8 cellular contexts compared by ENCODE assay signal in the genomic region with DNA sequence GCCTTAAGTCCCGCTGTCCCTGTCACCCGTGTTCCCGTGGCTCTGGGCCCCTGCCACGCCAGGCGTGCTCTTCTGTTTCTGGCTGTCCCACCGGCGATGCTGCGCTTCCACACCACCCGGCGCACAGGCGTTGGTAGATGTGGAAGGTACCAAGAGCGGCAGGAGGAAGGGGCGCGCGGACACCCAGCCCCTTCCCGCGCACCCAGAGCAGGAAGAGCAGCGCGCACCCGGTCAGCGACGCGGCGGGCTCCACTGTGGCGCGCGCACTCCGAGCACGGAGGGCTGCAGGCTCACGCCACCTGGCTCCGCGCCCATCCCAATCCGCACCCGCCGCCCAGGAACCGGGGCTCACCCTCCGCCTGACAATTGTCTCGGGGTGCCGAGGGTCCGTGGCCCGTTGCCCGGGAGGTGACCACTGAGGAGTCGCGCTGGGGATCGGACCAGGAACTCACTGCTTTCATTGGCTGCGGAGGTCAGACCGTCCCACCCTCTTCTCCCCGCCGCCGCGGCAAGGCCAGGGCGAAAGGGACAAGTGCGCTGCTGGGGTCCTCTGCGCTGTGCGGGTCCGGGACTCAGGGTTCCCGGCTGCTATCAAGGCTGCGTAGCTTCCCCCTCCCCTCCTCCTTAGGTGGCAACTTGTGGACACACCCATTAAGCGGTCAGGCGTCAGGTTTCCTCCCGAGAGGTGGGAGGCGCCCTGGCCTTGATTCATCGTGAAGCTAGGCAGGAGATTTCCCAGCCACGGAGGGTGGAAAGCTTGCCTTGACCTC.
A peak's percentile ranks its signal among the peaks of the same experiment; 100 is the strongest.
DNase-seq lines count a peak whose midpoint lies in the region; ATAC-seq, FAIRE-seq and TF ChIP-seq lines count a peak whose summit lies in the region.

No MANE protein-coding gene starts in this region.

- H3K27me3 ChIP-seq in brain microvascular endothelial cell (replicated peaks) (no peaks in the 10 kb centered on the region), gastrocnemius medialis (peaks cover 0 to 12% (median 0%) of the 10 kb centered on the region in 3 donors)

- H3K27ac ChIP-seq in brain microvascular endothelial cell (no peak overlapping the region), gastrocnemius medialis (peak overlapping the region in 1 of 4 donors; percentile 39)

- no peak for FAIRE-seq in GM12891 (lab: Jason Lieb, UNC)

- H3K4me3 ChIP-seq in LNCaP clone FGC (ENCODE audit: low read depth, low read length) (peak overlapping the region; percentile 66), brain microvascular endothelial cell (ENCODE audit: low read depth, low read length) (peak overlapping the region; percentile 86), gastrocnemius medialis (peak overlapping the region; percentile 63 to 75 (median 68))

- in situ Hi-C loops in brain microvascular endothelial cell (cut with HindIII; ENCODE audit: low pct_ligation_motif_present, low sequenced_read_pairs) (no loop called here), gastrocnemius medialis (cut with MboI; ENCODE audit: low sequenced_read_pairs in 4 of 4) (no loop called here)

- TF ChIP-seq POLR2A in gastrocnemius medialis (IDR thresholded peaks at IDR 0.05), result no peak
- TF ChIP-seq POLR2A in GM12891 (IDR thresholded peaks at IDR 0.05; ENCODE audit: low read depth, low read length), result no peak

- ATAC-seq in SK-N-SH treated with all-trans-retinoic acid at 6 μM for 48 hours (peak; percentile 97), gastrocnemius medialis (peak; percentile 58 to 61)

- no peaks in the 10 kb centered on the region for H3K9me3 ChIP-seq in gastrocnemius medialis

- TF ChIP-seq CTCF in GM20000 (IDR thresholded peaks at IDR 0.05; ENCODE audit: extremely low read depth, missing control alignments) (no peak), LNCaP clone FGC (IDR thresholded peaks at IDR 0.05; ENCODE audit: control insufficient read depth, extremely low read depth, insufficient read depth) (no peak), brain microvascular endothelial cell (IDR thresholded peaks at IDR 0.05; ENCODE audit: low read depth, low read length, missing control alignments) (no peak), gastrocnemius medialis (IDR thresholded peaks at IDR 0.05 in 4 of 5, conservative IDR thresholded peaks at IDR 0.05 in 1 of 5) (no peak)

- no peaks in the 10 kb centered on the region for H3K36me3 ChIP-seq in brain microvascular endothelial cell (replicated peaks)
- H3K36me3 ChIP-seq in gastrocnemius medialis, result no peaks in the 10 kb centered on the region

- DNase-seq in COLO829 (ENCODE audit: low spot score) (peak; percentile 26), GM20000 (ENCODE audit: low spot score) (peak; percentile 77), LNCaP clone FGC (ENCODE audit: low read depth) (peak; percentile 51), brain microvascular endothelial cell (peak; percentile 29), iPS-NIHi11 (ENCODE audit: low spot score) (peak; percentile 84), gastrocnemius medialis (no peak), GM12891 (ENCODE audit: insufficient read length, low spot score) (no peak)

- H3K4me1 ChIP-seq in gastrocnemius medialis, result no peaks in the 10 kb centered on the region

- intact Hi-C loops in gastrocnemius medialis (cut with DNase I; ENCODE audit: low total_unique reads), result no loop called here

TF ChIP-seq in SK-N-SH treated with all-trans-retinoic acid at 6 μM for 48 hours, 23 proteins besides CTCF, POLR2A, EP300 and RAD21:
- TF ChIP-seq TCF4 (CRISPR knock-in tag; IDR thresholded peaks at IDR 0.05; ENCODE audit: borderline replicate concordance) (peak; percentile 24; the same call in 1 of the 2 replicates), ARNTL (CRISPR knock-in tag; IDR thresholded peaks at IDR 0.05; ENCODE audit: borderline replicate concordance, low read depth) (0 out of 2 replicates have a peak, but pooled peaks have one; percentile 20), GLIS3 (CRISPR knock-in tag; IDR thresholded peaks at IDR 0.05) (no peak)
- TF ChIP-seq, protein P1, sequence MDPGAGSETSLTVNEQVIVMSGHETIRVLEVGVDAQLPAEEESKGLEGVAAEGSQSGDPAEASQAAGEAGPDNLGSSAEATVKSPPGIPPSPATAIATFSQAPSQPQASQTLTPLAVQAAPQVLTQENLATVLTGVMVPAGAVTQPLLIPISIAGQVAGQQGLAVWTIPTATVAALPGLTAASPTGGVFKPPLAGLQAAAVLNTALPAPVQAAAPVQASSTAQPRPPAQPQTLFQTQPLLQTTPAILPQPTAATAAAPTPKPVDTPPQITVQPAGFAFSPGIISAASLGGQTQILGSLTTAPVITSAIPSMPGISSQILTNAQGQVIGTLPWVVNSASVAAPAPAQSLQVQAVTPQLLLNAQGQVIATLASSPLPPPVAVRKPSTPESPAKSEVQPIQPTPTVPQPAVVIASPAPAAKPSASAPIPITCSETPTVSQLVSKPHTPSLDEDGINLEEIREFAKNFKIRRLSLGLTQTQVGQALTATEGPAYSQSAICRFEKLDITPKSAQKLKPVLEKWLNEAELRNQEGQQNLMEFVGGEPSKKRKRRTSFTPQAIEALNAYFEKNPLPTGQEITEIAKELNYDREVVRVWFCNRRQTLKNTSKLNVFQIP (CRISPR knock-in tag; IDR thresholded peaks at IDR 0.05; ENCODE audit: borderline replicate concordance, low read depth), result no peak
- TF ChIP-seq, protein P2, sequence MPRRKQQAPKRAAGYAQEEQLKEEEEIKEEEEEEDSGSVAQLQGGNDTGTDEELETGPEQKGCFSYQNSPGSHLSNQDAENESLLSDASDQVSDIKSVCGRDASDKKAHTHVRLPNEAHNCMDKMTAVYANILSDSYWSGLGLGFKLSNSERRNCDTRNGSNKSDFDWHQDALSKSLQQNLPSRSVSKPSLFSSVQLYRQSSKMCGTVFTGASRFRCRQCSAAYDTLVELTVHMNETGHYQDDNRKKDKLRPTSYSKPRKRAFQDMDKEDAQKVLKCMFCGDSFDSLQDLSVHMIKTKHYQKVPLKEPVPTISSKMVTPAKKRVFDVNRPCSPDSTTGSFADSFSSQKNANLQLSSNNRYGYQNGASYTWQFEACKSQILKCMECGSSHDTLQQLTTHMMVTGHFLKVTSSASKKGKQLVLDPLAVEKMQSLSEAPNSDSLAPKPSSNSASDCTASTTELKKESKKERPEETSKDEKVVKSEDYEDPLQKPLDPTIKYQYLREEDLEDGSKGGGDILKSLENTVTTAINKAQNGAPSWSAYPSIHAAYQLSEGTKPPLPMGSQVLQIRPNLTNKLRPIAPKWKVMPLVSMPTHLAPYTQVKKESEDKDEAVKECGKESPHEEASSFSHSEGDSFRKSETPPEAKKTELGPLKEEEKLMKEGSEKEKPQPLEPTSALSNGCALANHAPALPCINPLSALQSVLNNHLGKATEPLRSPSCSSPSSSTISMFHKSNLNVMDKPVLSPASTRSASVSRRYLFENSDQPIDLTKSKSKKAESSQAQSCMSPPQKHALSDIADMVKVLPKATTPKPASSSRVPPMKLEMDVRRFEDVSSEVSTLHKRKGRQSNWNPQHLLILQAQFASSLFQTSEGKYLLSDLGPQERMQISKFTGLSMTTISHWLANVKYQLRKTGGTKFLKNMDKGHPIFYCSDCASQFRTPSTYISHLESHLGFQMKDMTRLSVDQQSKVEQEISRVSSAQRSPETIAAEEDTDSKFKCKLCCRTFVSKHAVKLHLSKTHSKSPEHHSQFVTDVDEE (CRISPR knock-in tag; IDR thresholded peaks at IDR 0.05), result peak; percentile 30; the same call in 1 of the 2 replicates
TF ChIP-seq in SK-N-SH treated with all-trans-retinoic acid at 6 μM for 48 hours: peak in this region for 3.

TF ChIP-seq in GM12891, 5 proteins besides CTCF, POLR2A, EP300 and RAD21:
- TF ChIP-seq POU2F2 (IDR thresholded peaks at IDR 0.05; ENCODE audit: low read depth, low read length) (no peak), TAF1 (IDR thresholded peaks at IDR 0.05; ENCODE audit: low read depth, low read length) (no peak), POLR2AphosphoS5 (IDR thresholded peaks at IDR 0.05; ENCODE audit: low read depth, low read length) (no peak), SPI1 (IDR thresholded peaks at IDR 0.05; ENCODE audit: low read depth, low read length) (no peak), PAX5 (IDR thresholded peaks at IDR 0.05; ENCODE audit: insufficient read depth, low read length, severe bottlenecking) (no peak)

Comparison
In these comparisons a context has a peak if more than half of its experiments do, and no peak if none do; other contexts are left out.
1. DNase-seq: peak in COLO829 (single experiment), GM20000 (single experiment), LNCaP clone FGC (single experiment), brain microvascular endothelial cell (single experiment) and iPS-NIHi11 (single experiment); none in gastrocnemius medialis (0 of 2) and GM12891 (single experiment).
2. Peak in every context shown above with its lines, with median percentiles within 50 percentile points of each other: H3K4me3 ChIP-seq.